In genomic region chr22:46192210-46192993, GRCh38 we compare ENCODE assay signal across 19 cellular contexts. TPM values are rescaled to one million over a fixed set of nuclear protein-coding genes. Genes with fewer than 3 reads are reported as not detected.
DNase-seq lines count a peak whose midpoint lies in the region; ATAC-seq and TF ChIP-seq lines count a peak whose summit lies in the region.
"Had no signal": no experiment of that assay in that cellular context is flagged by ENCODE, and none has a peak within 500 bp of the region (broad histone marks: within the 10 kb centered on the region; RNA-seq: fewer than 3 reads in every experiment).

No MANE protein-coding gene starts in this region.

- H3K18ac ChIP-seq in mesendoderm (ENCODE audit: low read length), result no peak overlapping the region

- H3F3A ChIP-seq in PC-3 (ENCODE audit: low read length, unreplicated experiment), result no peaks in the 10 kb centered on the region

- no peak overlapping the region for H4K5ac ChIP-seq in mesendoderm (ENCODE audit: low read length)

- H3K4me2 ChIP-seq in PC-3 (ENCODE audit: low read length) (no peak overlapping the region), mesendoderm (ENCODE audit: low read length) (no peak overlapping the region)

- H4K20me1 ChIP-seq in PC-3 (ENCODE audit: low read length), result no peaks in the 10 kb centered on the region

- TF ChIP-seq POLR2A in thyroid gland (IDR thresholded peaks at IDR 0.05), result no peak

- H3K56ac ChIP-seq in mesendoderm (ENCODE audit: low read length), result no peak overlapping the region

- H3K27me3 ChIP-seq in PC-3 (ENCODE audit: low read length) (no peaks in the 10 kb centered on the region), thyroid gland (no peaks in the 10 kb centered on the region), mesendoderm (ENCODE audit: insufficient read depth, low read length, poor library complexity) (no peaks in the 10 kb centered on the region)
- H3K27me3 ChIP-seq: MG63, SJCRH30 had no signal

- no peaks in the 10 kb centered on the region for H3K9me2 ChIP-seq in PC-3 (replicated peaks; ENCODE audit: low read length)

- no peaks in the 10 kb centered on the region for H3K9me3 ChIP-seq in PC-3 (ENCODE audit: low read length)
- no peaks in the 10 kb centered on the region for H3K9me3 ChIP-seq in thyroid gland
- H3K9me3 ChIP-seq: Caco-2, HAP-1, MG63 had no signal

- intact Hi-C loops in PC-3 (cut with micrococcal nuclease), result no loop called here
- intact Hi-C loops in thyroid gland (cut with DNase I), result no loop called here

- H2BK120ac ChIP-seq in mesendoderm (ENCODE audit: low read depth, low read length), result no peak overlapping the region

- CTCF ChIA-PET in PC-3 (lab: Charles Lee), result no interaction called here

- no peak overlapping the region for H2AK5ac ChIP-seq in mesendoderm (ENCODE audit: low read length)

- H4K8ac ChIP-seq in mesendoderm (ENCODE audit: low read depth, low read length), result no peak overlapping the region

- H3K36me3 ChIP-seq in PC-3 (ENCODE audit: low read depth, low read length), result no peaks in the 10 kb centered on the region
- H3K36me3 ChIP-seq in thyroid gland, result peaks cover 0 to 4% of the 10 kb centered on the region in 2 donors
- H3K36me3 ChIP-seq in mesendoderm (ENCODE audit: control insufficient read depth, insufficient read depth, low read length), result no peaks in the 10 kb centered on the region
- H3K36me3 ChIP-seq: HAP-1, MG63, SJCRH30 had no signal

- H3K4ac ChIP-seq in mesendoderm (ENCODE audit: low read depth, low read length), result no peak overlapping the region

- no peak for TF ChIP-seq CTCF in PC-3 (conservative IDR thresholded peaks at IDR 0.05; ENCODE audit: low read depth, low read length)
- TF ChIP-seq CTCF in thyroid gland (IDR thresholded peaks at IDR 0.05), result no peak

- H3K4me1 ChIP-seq in PC-3 (ENCODE audit: insufficient read depth, low read length) (no peaks in the 10 kb centered on the region), thyroid gland (peaks cover 0 to 5% of the 10 kb centered on the region in 2 donors), mesendoderm (ENCODE audit: control insufficient read depth, low read depth, low read length) (no peaks in the 10 kb centered on the region)
- H3K4me1 ChIP-seq: Caco-2, HAP-1, SJCRH30 had no signal

- H3K79me1 ChIP-seq in mesendoderm (ENCODE audit: low read length), result no peaks in the 10 kb centered on the region

- DNase-seq in COLO668 (lab: John Stamatoyannopoulos, UW; ENCODE audit: unreplicated experiment) (peak; percentile 41), DMS53 treated with DMSO at 0.1 percent for 48 hours (lab: John Stamatoyannopoulos, UW; ENCODE audit: unreplicated experiment) (peak; percentile 6), NCI-H2081 treated with DMSO at 0.1 percent for 48 hours (lab: John Stamatoyannopoulos, UW) (peak; percentile 46), SHP77 treated with DMSO at 0.1 percent for 48 hours (lab: John Stamatoyannopoulos, UW) (peak; percentile 80), NCI-H128 (lab: John Stamatoyannopoulos, UW; ENCODE audit: unreplicated experiment) (no peak), PC-3 (no peak), thyroid gland (no peak), mesendoderm (no peak)
- DNase-seq: ACHN; AML-193; Caco-2; Karpas-422; MG63; NCI-H1092; NCI-H187 treated with DMSO at 0.1 percent for 48 hours; NK-92 treated with Interleukin-12 subunit alpha and Interleukin-12 subunit beta, amount 100 ng/mL, for 24 hours; SJCRH30; T-helper 17 cell had no signal

- H2BK15ac ChIP-seq in mesendoderm (replicated peaks; ENCODE audit: low read depth), result no peak overlapping the region

- ATAC-seq in PC-3, result no peak
- ATAC-seq: T-helper 17 cell had no signal

- no peak overlapping the region for H2AFZ ChIP-seq in PC-3 (ENCODE audit: low read length)

- 91 to 94% methylated on average over 5 of the region's 5 CpGs for WGBS in thyroid gland, 2 donors
- WGBS in mesendoderm (ENCODE audit: extremely low coverage, insufficient coverage, low lambda C conversion rate), result no CpG with 5 or more reads among the region's 5 CpGs

- H3K9ac ChIP-seq in PC-3 (ENCODE audit: low read length) (no peak overlapping the region), mesendoderm (ENCODE audit: low read length) (no peak overlapping the region)

- H3K4me3 ChIP-seq in PC-3 (ENCODE audit: low read length) (no peak overlapping the region), thyroid gland (replicated peaks in 1 of 3) (no peak overlapping the region), mesendoderm (ENCODE audit: low read length) (no peak overlapping the region)
- H3K4me3 ChIP-seq: HAP-1, MG63, SJCRH30 had no signal

- H2BK5ac ChIP-seq in mesendoderm (ENCODE audit: low read length), result no peak overlapping the region

- no peak overlapping the region for H3K27ac ChIP-seq in PC-3 (ENCODE audit: low read length)
- H3K27ac ChIP-seq in thyroid gland, result no peak overlapping the region
- H3K27ac ChIP-seq in mesendoderm (ENCODE audit: low read depth, low read length), result no peak overlapping the region
- H3K27ac ChIP-seq: SJCRH30 had no signal

- H3K23ac ChIP-seq in mesendoderm (ENCODE audit: low read length), result no peak overlapping the region

- BruUV-seq in PC-3 (replicated peaks; lab: Mats Ljungman, UMichigan), result no TSS peak

- POLR2A ChIA-PET in PC-3 (lab: Charles Lee; ENCODE audit: unreplicated experiment), result no interaction called here

- no peaks in the 10 kb centered on the region for H3K79me2 ChIP-seq in PC-3 (ENCODE audit: low read length)
- H3K79me2 ChIP-seq in mesendoderm (ENCODE audit: control insufficient read depth, insufficient read depth, low read length), result no peaks in the 10 kb centered on the region

RNA-seq across cellular contexts. Expression of gene PPARA, which starts 42.1 kb away (rescaled TPM):
- total RNA-seq in PC-3 (2014; rRNA removed) (6.0 and 7.7 TPM in 2 replicates), thyroid gland (10 to 100 TPM; 26.9 to 41.9 (median 37.4) TPM)
- 0.49 TPM for polyA plus RNA-seq in mesendoderm (2013, experiment 1 of 2)
- polyA plus RNA-seq in mesendoderm (2013, experiment 2 of 2), result 0.69 TPM

RNA-seq across cellular contexts. Expression of gene CDPF1, which starts 57.7 kb away (rescaled TPM):
- 14.1 and 21.0 TPM in 2 replicates for total RNA-seq in PC-3 (2014; rRNA removed)
- 10 to 100 TPM; 12.8 to 34.4 (median 16.4) TPM for total RNA-seq in thyroid gland
- polyA plus RNA-seq in mesendoderm (2013, experiment 1 of 2), result 6.4 TPM
- polyA plus RNA-seq in mesendoderm (2013, experiment 2 of 2), result 5.4 TPM

Comparison
In these comparisons a context has a peak if more than half of its experiments do, and no peak if none do; other contexts are left out.
1. DNase-seq: peak in COLO668 (single experiment), DMS53 treated with DMSO at 0.1 percent for 48 hours (single experiment), NCI-H2081 treated with DMSO at 0.1 percent for 48 hours (single experiment) and SHP77 treated with DMSO at 0.1 percent for 48 hours (single experiment); none in NCI-H128 (single experiment), PC-3 (single experiment), thyroid gland (0 of 2) and mesendoderm (single experiment).